In genomic region chr6:139600919-139601470, GRCh38 we compare ENCODE assay signal across 1 cellular context.
TF ChIP-seq lines count a peak whose summit lies in the region.

No MANE protein-coding gene starts in this region.

TF ChIP-seq in GM23338, 12 proteins besides CTCF, POLR2A, EP300 and RAD21 (continued from another document):
- TF ChIP-seq REST (IDR thresholded peaks at IDR 0.05; ENCODE audit: unreplicated experiment) (no peak), POLR2AphosphoS5 (IDR thresholded peaks at IDR 0.05; ENCODE audit: low read depth) (no peak), NANOG (IDR thresholded peaks at IDR 0.05; ENCODE audit: borderline replicate concordance) (no peak), EZH2phosphoT487 (IDR thresholded peaks at IDR 0.05; ENCODE audit: unreplicated experiment) (no peak), JUNB (IDR thresholded peaks at IDR 0.05; ENCODE audit: unreplicated experiment) (no peak), ZNF114 (CRISPR knock-in tag; IDR thresholded peaks at IDR 0.05) (no peak), ZNF331 (CRISPR knock-in tag; IDR thresholded peaks at IDR 0.05; ENCODE audit: low read depth) (no peak)
